19 cellular contexts compared by ENCODE assay signal in genomic region chr2:23526835-23527790, GRCh38.
A peak's percentile ranks its signal among the peaks of the same experiment; 100 is the strongest.
DNase-seq lines count a peak whose midpoint lies in the region; FAIRE-seq and TF ChIP-seq lines count a peak whose summit lies in the region.
"Had no signal": no experiment of that assay in that cellular context is flagged by ENCODE, and none has a peak within 500 bp of the region (broad histone marks: within the 10 kb centered on the region; RNA-seq: fewer than 3 reads in every experiment).

No MANE protein-coding gene starts in this region.

- DNase-seq in WERI-Rb-1, result no peak
- no peak for DNase-seq in bronchial epithelial cell (ENCODE audit: low read depth)
- DNase-seq in mesenchymal stem cell, result no peak
- no peak for DNase-seq in urothelium cell line (ENCODE audit: low spot score)
- DNase-seq in DMS79 (lab: John Stamatoyannopoulos, UW), result no peak
- DNase-seq in D341Med (ENCODE audit: low spot score), result no peak
- DNase-seq: Calu3, DMS 273 treated with DMSO at 0.1 percent for 48 hours, DMS53, GM23248, HCEC 1CT, IMR-90 had no signal

- H3K27ac ChIP-seq in WERI-Rb-1, result 0 out of 2 replicates have a peak overlapping the region, but pooled peaks have one; percentile 3
- H3K27ac ChIP-seq in mesenchymal stem cell (ENCODE audit: low read length, poor library complexity, severe bottlenecking), result no peak overlapping the region
- H3K27ac ChIP-seq: BLaER1 treated with 17β-estradiol and CSF1 and Interleukin-3, amounts not matched to agents 10 nM and 100 nM; GM23248; HL-60 had no signal

- 93% methylated on average over 25 of the region's 25 CpGs for WGBS in mesenchymal stem cell

- peak overlapping the region; percentile 32 for H4K8ac ChIP-seq in mesenchymal stem cell (ENCODE audit: low read length)

- no peak overlapping the region for H3K23ac ChIP-seq in mesenchymal stem cell (ENCODE audit: low read length in 2 of 2)

- H2BK5ac ChIP-seq in mesenchymal stem cell (ENCODE audit: low read depth, low read length, poor library complexity, severe bottlenecking), result no peak overlapping the region

- no peak overlapping the region for H3K4me3 ChIP-seq in WERI-Rb-1 (ENCODE audit: low read depth, low read length)
- H3K4me3 ChIP-seq in bronchial epithelial cell (ENCODE audit: low read depth, low read length), result no peak overlapping the region
- H3K4me3 ChIP-seq in mesenchymal stem cell (ENCODE audit: insufficient read depth in 1 of 2, low read depth in 1 of 2, low read length in 2 of 2), result no peak overlapping the region
- H3K4me3 ChIP-seq: BLaER1 treated with 17β-estradiol and CSF1 and Interleukin-3, amounts not matched to agents 10 nM and 100 nM; GM23248 had no signal

- H3K9me3 ChIP-seq in WERI-Rb-1 (ENCODE audit: severe bottlenecking), result no peaks in the 10 kb centered on the region
- H3K9me3 ChIP-seq in mesenchymal stem cell (ENCODE audit: control insufficient read depth, low read length), result no peaks in the 10 kb centered on the region
- H3K9me3 ChIP-seq: BLaER1 treated with 17β-estradiol and CSF1 and Interleukin-3, amounts not matched to agents 10 nM and 100 nM had no signal

- H2BK120ac ChIP-seq in mesenchymal stem cell (ENCODE audit: low read depth, low read length), result no peak overlapping the region

- no peaks in the 10 kb centered on the region for H3K27me3 ChIP-seq in WERI-Rb-1 (ENCODE audit: insufficient read depth, low read depth, severe bottlenecking)
- H3K27me3 ChIP-seq in bronchial epithelial cell (ENCODE audit: control insufficient read depth, insufficient read depth, low read length), result no peaks in the 10 kb centered on the region
- no peaks in the 10 kb centered on the region for H3K27me3 ChIP-seq in mesenchymal stem cell (ENCODE audit: control insufficient read depth in 1 of 2, insufficient read depth in 1 of 2, low read length in 2 of 2)

- no peak overlapping the region for H3K18ac ChIP-seq in mesenchymal stem cell (ENCODE audit: low read depth in 1 of 2, low read length in 2 of 2)

- no peak overlapping the region for H3K9ac ChIP-seq in mesenchymal stem cell (ENCODE audit: low read length)
- H3K9ac ChIP-seq: BLaER1 treated with 17β-estradiol and CSF1 and Interleukin-3, amounts not matched to agents 10 nM and 100 nM; GM23248 had no signal

- FAIRE-seq in bronchial epithelial cell (lab: Jason Lieb, UNC), result peak; percentile 28
- FAIRE-seq in urothelium cell line (lab: Jason Lieb, UNC), result peak; percentile 81
- FAIRE-seq: G401.6, GM12891, GM19239, H54, HTR-8/SVneo had no signal

- no peak overlapping the region for H2BK12ac ChIP-seq in mesenchymal stem cell (ENCODE audit: low read length in 2 of 2)

- H4K91ac ChIP-seq in mesenchymal stem cell (ENCODE audit: low read length), result no peak overlapping the region

- peak overlapping the region in 1 of 2 experiments; percentile 38 for H3K14ac ChIP-seq in mesenchymal stem cell (ENCODE audit: low read length in 2 of 2)

- H3K36me3 ChIP-seq in WERI-Rb-1, result no peaks in the 10 kb centered on the region
- no peaks in the 10 kb centered on the region for H3K36me3 ChIP-seq in bronchial epithelial cell (ENCODE audit: control insufficient read depth, insufficient read depth, low read length)
- H3K36me3 ChIP-seq in mesenchymal stem cell (ENCODE audit: control insufficient read depth in 1 of 2, insufficient read depth in 2 of 2, low read depth in 1 of 2, low read length in 2 of 2), result no peaks in the 10 kb centered on the region
- H3K36me3 ChIP-seq: BLaER1 treated with 17β-estradiol and CSF1 and Interleukin-3, amounts not matched to agents 10 nM and 100 nM had no signal

- H3K4ac ChIP-seq in mesenchymal stem cell (ENCODE audit: low read depth in 1 of 2, low read length in 2 of 2), result no peak overlapping the region

- no peak overlapping the region for H2AFZ ChIP-seq in mesenchymal stem cell (ENCODE audit: low read depth, low read length)
- H2AFZ ChIP-seq: GM23248 had no signal

- peaks cover 4% of the 10 kb centered on the region for H3K79me1 ChIP-seq in mesenchymal stem cell (replicated peaks; ENCODE audit: low read length, poor library complexity, severe bottlenecking)

- peaks cover 35% of the 10 kb centered on the region for H3K4me1 ChIP-seq in mesenchymal stem cell (ENCODE audit: control insufficient read depth, insufficient read depth, low read depth, low read length)

- H2AK5ac ChIP-seq in mesenchymal stem cell (ENCODE audit: low read length, severe bottlenecking), result peak overlapping the region; percentile 14

- no peak overlapping the region for H2BK15ac ChIP-seq in mesenchymal stem cell (ENCODE audit: low read depth, poor library complexity, severe bottlenecking)

- peak overlapping the region; percentile 5 for H3K4me2 ChIP-seq in mesenchymal stem cell (ENCODE audit: low read length, poor library complexity, severe bottlenecking)

- no peak for TF ChIP-seq CTCF in WERI-Rb-1 (IDR thresholded peaks at IDR 0.05; ENCODE audit: low read depth, low read length)
- no peak for TF ChIP-seq CTCF in bronchial epithelial cell (IDR thresholded peaks at IDR 0.05; ENCODE audit: insufficient read depth, low read length, severe bottlenecking)
